8 cellular contexts compared by ENCODE assay signal in genomic region chr21:32772281-32773047, GRCh38. TPM values are rescaled to one million over a fixed set of nuclear protein-coding genes. Genes with fewer than 3 reads are reported as not detected.
DNase-seq lines count a peak whose midpoint lies in the region; ATAC-seq and TF ChIP-seq lines count a peak whose summit lies in the region.

No MANE protein-coding gene starts in this region.

- peak; percentile 13 for ATAC-seq in activated CD8-positive, alpha-beta memory T cell treated with anti-CD3 and anti-CD28 coated beads, Interleukin-2, amount 10 ng/mL, durations not matched to agents 7 days and 5 days
- ATAC-seq in GM21723 (IDR thresholded peaks at IDR 0.05; ENCODE audit: unreplicated experiment) = no peak

- WGBS in suprapubic skin = 24% methylated on average over 13 of the region's 13 CpGs

- H3K4me1 ChIP-seq in suprapubic skin = peaks cover 37% of the 10 kb centered on the region

- TF ChIP-seq POLR2A in suprapubic skin (IDR thresholded peaks at IDR 0.05) = no peak

- H3K4me3 ChIP-seq in suprapubic skin = peak overlapping the region; percentile 92

- peak; percentile 60 for DNase-seq in GM13976 (ENCODE audit: low spot score)
- DNase-seq in NCI-H345 treated with DMSO at 0.1 percent for 48 hours (lab: John Stamatoyannopoulos, UW; ENCODE audit: unreplicated experiment) = peak; percentile 59
- peak; percentile 75 for DNase-seq in activated CD8-positive, alpha-beta memory T cell treated with anti-CD3 and anti-CD28 coated beads, Interleukin-2, amount 10 ng/mL, durations not matched to agents 7 days and 5 days
- no peak for DNase-seq in epithelial cell of prostate (ENCODE audit: low read depth, low spot score)
- no peak for DNase-seq in neural crest cell (ENCODE audit: low read depth, low spot score)
- DNase-seq in suprapubic skin (ENCODE audit: low spot score in 2 of 2) = peak in 1 of 2 donors; percentile 68
- DNase-seq in DMS 273 (lab: John Stamatoyannopoulos, UW; ENCODE audit: unreplicated experiment) = no peak

- no peaks in the 10 kb centered on the region for H3K27me3 ChIP-seq in suprapubic skin

- H3K9me3 ChIP-seq in suprapubic skin = no peaks in the 10 kb centered on the region

- peak overlapping the region; percentile 85 for H3K27ac ChIP-seq in epithelial cell of prostate
- H3K27ac ChIP-seq in suprapubic skin = peak overlapping the region; percentile 93

- TF ChIP-seq EP300 in suprapubic skin (IDR thresholded peaks at IDR 0.05) = no peak

- H3K27ac Mint-ChIP-seq in activated CD8-positive, alpha-beta memory T cell treated with anti-CD3 and anti-CD28 coated beads, Interleukin-2, amount 10 ng/mL, durations not matched to agents 7 days and 5 days = peak overlapping the region; percentile 98
- peak overlapping the region; percentile 77 for H3K27ac Mint-ChIP-seq in neural crest cell (ENCODE audit: unreplicated experiment)

- TF ChIP-seq CTCF in GM13976 (IDR thresholded peaks at IDR 0.05; ENCODE audit: borderline replicate concordance, control extremely low read depth, extremely low read depth, insufficient read depth, missing control alignments) (no peak), neural crest cell (conservative IDR thresholded peaks at IDR 0.05) (no peak), suprapubic skin (IDR thresholded peaks at IDR 0.05) (no peak)

- in situ Hi-C loops in GM13976 (cut with MboI; ENCODE audit: low sequenced_read_pairs, unreplicated experiment) = no loop called here

- H3K27me3 Mint-ChIP-seq in activated CD8-positive, alpha-beta memory T cell treated with anti-CD3 and anti-CD28 coated beads, Interleukin-2, amount 10 ng/mL, durations not matched to agents 7 days and 5 days = peaks cover 3% of the 10 kb centered on the region
- H3K27me3 Mint-ChIP-seq in neural crest cell (ENCODE audit: low read depth) = peaks cover 2% of the 10 kb centered on the region

- peak overlapping the region; percentile 92 for H3K4me3 Mint-ChIP-seq in activated CD8-positive, alpha-beta memory T cell treated with anti-CD3 and anti-CD28 coated beads, Interleukin-2, amount 10 ng/mL, durations not matched to agents 7 days and 5 days
- peak overlapping the region; percentile 89 for H3K4me3 Mint-ChIP-seq in neural crest cell

- peaks cover 42% of the 10 kb centered on the region for H3K4me1 Mint-ChIP-seq in activated CD8-positive, alpha-beta memory T cell treated with anti-CD3 and anti-CD28 coated beads, Interleukin-2, amount 10 ng/mL, durations not matched to agents 7 days and 5 days
- H3K4me1 Mint-ChIP-seq in neural crest cell = peaks cover 47% of the 10 kb centered on the region

- peaks cover 22% of the 10 kb centered on the region for H3K36me3 Mint-ChIP-seq in activated CD8-positive, alpha-beta memory T cell treated with anti-CD3 and anti-CD28 coated beads, Interleukin-2, amount 10 ng/mL, durations not matched to agents 7 days and 5 days
- peaks cover 14% of the 10 kb centered on the region for H3K36me3 Mint-ChIP-seq in neural crest cell (ENCODE audit: low read depth)

- peaks cover 3% of the 10 kb centered on the region for H3K36me3 ChIP-seq in suprapubic skin

- no peaks in the 10 kb centered on the region for H3K9me3 Mint-ChIP-seq in activated CD8-positive, alpha-beta memory T cell treated with anti-CD3 and anti-CD28 coated beads, Interleukin-2, amount 10 ng/mL, durations not matched to agents 7 days and 5 days (ENCODE audit: low read depth)
- no peaks in the 10 kb centered on the region for H3K9me3 Mint-ChIP-seq in neural crest cell

- CTCF ChIA-PET in activated CD8-positive, alpha-beta memory T cell treated with anti-CD3 and anti-CD28 coated beads, Interleukin-2, amount 10 ng/mL, durations not matched to agents 7 days and 5 days (lab: Charles Lee) = interaction anchor here (1.2 to 1.4 kb wide), 2 partner anchors 89 to 160 kb away, joined by 4 to 6 read pairs; partner anchors contain the start of gene CFAP298

RNA-seq across cellular contexts. Expression of gene PAXBP1, which starts 0.9 kb away (rescaled TPM):
- total RNA-seq in activated CD8-positive, alpha-beta memory T cell treated with anti-CD3 and anti-CD28 coated beads, Interleukin-2, amount 10 ng/mL, durations not matched to agents 7 days and 5 days = 10 to 100 TPM; 49.6 to 58.3 TPM
- total RNA-seq in neural crest cell (84.4 and 93.9 TPM in 2 replicates), suprapubic skin (100 to 1,000 TPM in 1 of 4 donors, 10 to 100 TPM in 3; 24.6 to 116 (median 29.3) TPM)

RNA-seq across cellular contexts. Expression of gene SYNJ1, which starts 44.7 kb away (rescaled TPM):
- 10 to 100 TPM; 15.2 to 21.3 TPM for total RNA-seq in activated CD8-positive, alpha-beta memory T cell treated with anti-CD3 and anti-CD28 coated beads, Interleukin-2, amount 10 ng/mL, durations not matched to agents 7 days and 5 days
- total RNA-seq in neural crest cell (10.7 and 11.1 TPM in 2 replicates), suprapubic skin (10 to 100 TPM in 1 of 4 donors, 1 to 10 TPM in 3; 4.3 to 20.3 (median 9.6) TPM)

Comparison
In these comparisons a context has a peak if more than half of its experiments do, and no peak if none do; other contexts are left out.
1. DNase-seq: peak in GM13976 (single experiment), NCI-H345 treated with DMSO at 0.1 percent for 48 hours (single experiment) and activated CD8-positive, alpha-beta memory T cell treated with anti-CD3 and anti-CD28 coated beads, Interleukin-2, amount 10 ng/mL, durations not matched to agents 7 days and 5 days (single experiment); none in epithelial cell of prostate (single experiment), neural crest cell (single experiment) and DMS 273 (single experiment).